8 cellular contexts compared by ENCODE assay signal in the genomic region with DNA sequence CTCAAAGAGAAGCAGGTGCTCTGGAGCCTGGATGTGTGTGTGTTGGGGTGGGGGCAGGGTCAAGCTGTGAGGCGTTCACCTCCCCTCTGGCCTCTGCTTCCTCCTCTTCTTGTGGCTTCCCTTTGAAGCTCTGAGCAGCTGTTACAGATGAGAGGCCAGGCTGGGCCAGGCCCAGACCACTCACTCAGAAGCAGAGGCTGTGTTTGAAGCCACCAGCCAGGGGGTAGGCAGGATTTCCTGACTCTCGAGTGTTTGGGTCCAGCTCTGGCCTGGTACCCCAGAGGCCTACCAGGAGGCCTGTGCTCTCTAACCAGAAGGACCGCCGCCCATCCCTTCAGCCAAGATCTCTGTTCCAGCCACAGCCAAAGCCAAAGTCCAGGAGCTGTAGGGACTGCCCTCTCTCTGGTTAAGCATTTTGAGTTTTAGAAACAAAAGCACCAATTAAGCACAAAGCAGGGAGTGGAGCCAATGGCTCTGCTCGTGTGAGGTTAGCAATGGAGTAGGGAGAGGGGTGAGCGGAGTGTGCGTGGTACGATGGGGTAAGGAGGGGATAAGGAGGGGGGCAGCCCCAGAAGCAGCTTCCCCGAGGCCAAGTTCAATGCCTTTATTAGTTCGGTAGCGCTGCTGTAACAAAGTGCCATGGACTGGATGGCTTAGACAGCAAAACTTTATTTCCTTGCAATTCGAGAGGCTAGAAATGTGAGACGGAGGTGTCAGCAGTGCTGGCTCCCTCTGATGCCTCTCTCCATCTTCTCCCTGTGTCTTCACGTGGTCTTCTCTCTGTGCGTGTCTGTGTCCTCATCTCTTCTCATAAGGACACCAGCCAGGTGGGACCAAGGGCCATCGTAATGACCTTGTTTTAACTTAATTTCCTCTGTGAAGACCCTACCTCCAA. TPM values are rescaled to one million over a fixed set of nuclear protein-coding genes. Genes with fewer than 3 reads are reported as not detected.
DNase-seq lines count a peak whose midpoint lies in the region; ATAC-seq and TF ChIP-seq lines count a peak whose summit lies in the region.

No MANE protein-coding gene starts in this region.

- TF ChIP-seq CTCF in C4-2B (conservative IDR thresholded peaks at IDR 0.05) (no peak), GM20000 (IDR thresholded peaks at IDR 0.05; ENCODE audit: extremely low read depth, missing control alignments) (no peak), Loucy (conservative IDR thresholded peaks at IDR 0.05; ENCODE audit: low read length) (no peak), esophagus squamous epithelium (IDR thresholded peaks at IDR 0.05) (no peak), esophagus muscularis mucosa (IDR thresholded peaks at IDR 0.05) (no peak)

- intact Hi-C loops in esophagus squamous epithelium (cut with DNase I) (no loop called here), esophagus muscularis mucosa (cut with DNase I) (no loop called here)

- peaks cover 75% of the 10 kb centered on the region for H3K79me2 ChIP-seq in Loucy (ENCODE audit: insufficient read depth, low read length)

- H2AFZ ChIP-seq in Loucy (ENCODE audit: low read length), result no peak overlapping the region

- H3K27me3 ChIP-seq in Loucy (ENCODE audit: insufficient read depth, low read length, poor library complexity, severe bottlenecking) (no peaks in the 10 kb centered on the region), esophagus squamous epithelium (no peaks in the 10 kb centered on the region), esophagus muscularis mucosa (no peaks in the 10 kb centered on the region)

- H3K9me3 ChIP-seq in Loucy (ENCODE audit: insufficient read depth, low read depth, low read length) (no peaks in the 10 kb centered on the region), esophagus squamous epithelium (no peaks in the 10 kb centered on the region), esophagus muscularis mucosa (no peaks in the 10 kb centered on the region)

- H3K9me2 ChIP-seq in Loucy (replicated peaks; ENCODE audit: low read depth, low read length), result no peaks in the 10 kb centered on the region

- H4K20me1 ChIP-seq in Loucy (ENCODE audit: insufficient read depth, low read length, poor library complexity, severe bottlenecking), result peaks cover 14% of the 10 kb centered on the region

- 75 to 76% methylated on average over 12 of the region's 16 CpGs for WGBS in esophagus squamous epithelium, 2 donors
- 78% methylated on average over 13 of the region's 16 CpGs for WGBS in esophagus muscularis mucosa

- DNase-seq in GM20000 (ENCODE audit: low spot score) (peak; percentile 49), esophagus squamous epithelium (lab: John Stamatoyannopoulos, UW) (no peak), ecto neural progenitor cell (ENCODE audit: low spot score) (no peak), left lobe of liver (ENCODE audit: low spot score) (no peak), esophagus muscularis mucosa (ENCODE audit: extremely low spot score) (no peak), mesenteric fat pad (ENCODE audit: low spot score) (no peak)

- peak overlapping the region; percentile 71 for H3K4me2 ChIP-seq in Loucy (ENCODE audit: low read depth, low read length, poor library complexity, severe bottlenecking)

- TF ChIP-seq POLR2A in esophagus squamous epithelium (IDR thresholded peaks at IDR 0.05), result no peak
- TF ChIP-seq POLR2A in esophagus muscularis mucosa (IDR thresholded peaks at IDR 0.05; ENCODE audit: low read depth), result no peak

- no peak for TF ChIP-seq EP300 in esophagus muscularis mucosa (IDR thresholded peaks at IDR 0.05)

- H3K27ac ChIP-seq in C4-2B, result peak overlapping the region; percentile 39
- H3K27ac ChIP-seq in esophagus squamous epithelium, result peak overlapping the region in 3 of 4 donors; percentile 3 to 49 (median 6)
- peak overlapping the region in 2 of 4 donors; percentile 41 to 47 for H3K27ac ChIP-seq in esophagus muscularis mucosa (replicated peaks in 1 of 4)

- H3K9ac ChIP-seq in Loucy (ENCODE audit: low read depth, low read length, poor library complexity, severe bottlenecking), result peak overlapping the region; percentile 74

- ATAC-seq in left lobe of liver, result no peak

- H3K36me3 ChIP-seq in Loucy (ENCODE audit: insufficient read depth, low read length), result no peaks in the 10 kb centered on the region
- no peaks in the 10 kb centered on the region for H3K36me3 ChIP-seq in esophagus squamous epithelium
- no peaks in the 10 kb centered on the region for H3K36me3 ChIP-seq in esophagus muscularis mucosa

- H3K4me3 ChIP-seq in Loucy (ENCODE audit: low read length, poor library complexity, severe bottlenecking), result peak overlapping the region; percentile 54
- no peak overlapping the region for H3K4me3 ChIP-seq in esophagus squamous epithelium
- H3K4me3 ChIP-seq in esophagus muscularis mucosa, result no peak overlapping the region

- H3K4me1 ChIP-seq in Loucy (ENCODE audit: insufficient read depth, low read length, poor library complexity, severe bottlenecking) (peaks cover 78% of the 10 kb centered on the region), esophagus squamous epithelium (peaks cover 9 to 84% (median 35%) of the 10 kb centered on the region in 3 donors), esophagus muscularis mucosa (peaks cover 50 to 81% (median 76%) of the 10 kb centered on the region in 4 donors)

- H3F3A ChIP-seq in Loucy (ENCODE audit: low read depth), result peaks cover 10% of the 10 kb centered on the region; the same call in 1 of the 2 replicates

RNA-seq across cellular contexts. Expression of gene RCSD1, which starts 20.5 kb away (rescaled TPM):
- total RNA-seq in esophagus squamous epithelium (10 to 100 TPM in 1 of 4 donors, 1 to 10 TPM in 3; 1.2 to 17.7 (median 3.4) TPM), left lobe of liver (3.7 TPM), esophagus muscularis mucosa (10 to 100 TPM; 16.8 to 19.0 (median 18.5) TPM), mesenteric fat pad (12.7 TPM)
